Comparison of ENCODE assay signal across 25 cellular contexts in the genomic region with DNA sequence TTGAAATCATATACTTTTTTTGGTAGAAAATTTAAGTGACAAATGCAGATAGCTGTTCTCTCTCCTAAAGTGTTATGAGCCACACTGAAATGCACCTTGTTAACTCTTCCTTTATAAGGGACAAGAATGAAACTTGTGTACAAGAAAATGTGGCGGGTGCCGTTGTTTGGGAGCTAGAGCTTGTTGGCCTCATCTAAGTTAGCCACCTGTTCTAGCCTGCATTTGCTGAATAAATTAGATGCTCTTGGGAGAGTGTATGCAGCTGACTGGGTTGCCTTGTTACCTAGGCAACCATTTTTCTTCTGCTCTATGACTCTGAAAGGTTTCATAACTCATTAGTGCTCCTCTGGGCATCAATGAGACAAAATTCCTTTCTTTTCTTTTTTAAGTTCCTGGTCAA.
DNase-seq lines count a peak whose midpoint lies in the region; ATAC-seq and TF ChIP-seq lines count a peak whose summit lies in the region.
"Had no signal": no experiment of that assay in that cellular context is flagged by ENCODE, and none has a peak within 500 bp of the region (broad histone marks: within the 10 kb centered on the region; RNA-seq: fewer than 3 reads in every experiment).

No MANE protein-coding gene starts in this region.

- no peaks in the 10 kb centered on the region for H3K9me3 ChIP-seq in smooth muscle cell (replicated peaks; ENCODE audit: low read depth)
- H3K9me3 ChIP-seq: BLaER1 treated with 17β-estradiol and CSF1 and Interleukin-3, amounts not matched to agents 10 nM and 100 nM; Caco-2; MG63; prostate gland; SK-N-SH; thoracic aorta; uterus had no signal

- H4K20me1 ChIP-seq in smooth muscle cell (ENCODE audit: low read depth), result no peaks in the 10 kb centered on the region
- H4K20me1 ChIP-seq: BLaER1 treated with 17β-estradiol and CSF1 and Interleukin-3, amounts not matched to agents 10 nM and 100 nM had no signal

- TF ChIP-seq CTCF in choroid plexus epithelial cell (conservative IDR thresholded peaks at IDR 0.05; ENCODE audit: low read depth, low read length), result no peak
- TF ChIP-seq CTCF in smooth muscle cell (IDR thresholded peaks at IDR 0.05; ENCODE audit: borderline replicate concordance, insufficient read depth, poor library complexity, severe bottlenecking), result no peak

- CTCF ChIA-PET in HEK293T (lab: Yijun Ruan, JAX), result no interaction called here

- DNase-seq in COR-L47 (lab: John Stamatoyannopoulos, UW), result peak; percentile 56
- peak in 2 of 3 experiments; percentile 59 to 90 for DNase-seq in NCI-H1417 (lab: John Stamatoyannopoulos, UW)
- peak; percentile 84 for DNase-seq in NCI-H524 treated with DMSO at 0.1 percent for 48 hours (lab: John Stamatoyannopoulos, UW)
- DNase-seq in choroid plexus epithelial cell (ENCODE audit: low read depth), result peak; percentile 14
- DNase-seq in HEK293T (ENCODE audit: extremely low spot score), result no peak
- no peak for DNase-seq in smooth muscle cell (lab: John Stamatoyannopoulos, UW; ENCODE audit: unreplicated experiment)
- DNase-seq in SKM-1 (lab: John Stamatoyannopoulos, UW; ENCODE audit: unreplicated experiment), result no peak
- DNase-seq: activated CD8-positive, alpha-beta memory T cell treated with anti-CD3 and anti-CD28 coated beads for 24 hours; activated effector memory CD4-positive, alpha-beta T cell treated with Interleukin-2 at 50 U/mL for 16 hours; activated naive CD8-positive, alpha-beta T cell treated with anti-CD3 and anti-CD28 coated beads for 36 hours; Caco-2; central memory CD4-positive, alpha-beta T cell; KG1; left ventricle myocardium superior; MG63; NCI-H2029 treated with DMSO at 0.1 percent for 48 hours; NCI-H510A treated with DMSO at 0.1 percent for 48 hours; SK-N-SH; stimulated activated naive CD4-positive, alpha-beta T cell treated with Interleukin-2 at 50 U/mL for 16 hours; T-helper 17 cell; uterus had no signal

- no peak overlapping the region for H3K9ac ChIP-seq in smooth muscle cell (ENCODE audit: low read depth)
- H3K9ac ChIP-seq: BLaER1 treated with 17β-estradiol and CSF1 and Interleukin-3, amounts not matched to agents 10 nM and 100 nM; SK-N-SH had no signal

- peaks cover 23% of the 10 kb centered on the region for H3K27me3 ChIP-seq in smooth muscle cell (ENCODE audit: low read depth)
- H3K27me3 ChIP-seq: BLaER1 treated with 17β-estradiol and CSF1 and Interleukin-3, amounts not matched to agents 10 nM and 100 nM; uterus had no signal

- no peaks in the 10 kb centered on the region for H3K79me2 ChIP-seq in smooth muscle cell (ENCODE audit: low read depth)

- no peak overlapping the region for H2AFZ ChIP-seq in smooth muscle cell (ENCODE audit: low read depth)

- no peaks in the 10 kb centered on the region for H3F3A ChIP-seq in smooth muscle cell (ENCODE audit: low read depth)

- no peak overlapping the region for H3K27ac ChIP-seq in smooth muscle cell (ENCODE audit: low read depth)
- H3K27ac ChIP-seq: BLaER1 treated with 17β-estradiol and CSF1 and Interleukin-3, amounts not matched to agents 10 nM and 100 nM; prostate gland; thoracic aorta; uterus had no signal

- H3K4me3 ChIP-seq in choroid plexus epithelial cell (ENCODE audit: low read depth, low read length) (no peak overlapping the region), smooth muscle cell (no peak overlapping the region)
- H3K4me3 ChIP-seq: BLaER1 treated with 17β-estradiol and CSF1 and Interleukin-3, amounts not matched to agents 10 nM and 100 nM; MG63; prostate gland; thoracic aorta; uterus had no signal

- no peak for ATAC-seq in GM21367 (IDR thresholded peaks at IDR 0.05; ENCODE audit: unreplicated experiment)
- ATAC-seq: left ventricle myocardium superior, T-helper 17 cell had no signal

- POLR2A ChIA-PET in HEK293T (lab: Yijun Ruan, JAX), result no interaction called here

- H3K36me3 ChIP-seq in smooth muscle cell (ENCODE audit: low read depth), result no peaks in the 10 kb centered on the region
- H3K36me3 ChIP-seq: BLaER1 treated with 17β-estradiol and CSF1 and Interleukin-3, amounts not matched to agents 10 nM and 100 nM; MG63; prostate gland; thoracic aorta; uterus had no signal

- H3K4me2 ChIP-seq in smooth muscle cell, result no peak overlapping the region
- H3K4me2 ChIP-seq: BLaER1 treated with 17β-estradiol and CSF1 and Interleukin-3, amounts not matched to agents 10 nM and 100 nM; SK-N-SH had no signal

- 77% methylated on average over 2 of the region's 2 CpGs for WGBS in smooth muscle cell (ENCODE audit: low lambda C conversion rate)

- peaks cover 3% of the 10 kb centered on the region for H3K4me1 ChIP-seq in smooth muscle cell (ENCODE audit: low read depth)
- H3K4me1 ChIP-seq: prostate gland, uterus had no signal

TF ChIP-seq in HEK293T, 16 proteins besides CTCF, POLR2A, EP300 and RAD21:
- TF ChIP-seq L3MBTL2 (conservative IDR thresholded peaks at IDR 0.05), result no peak
- TF ChIP-seq FOXM1 (IDR thresholded peaks at IDR 0.05; ENCODE audit: borderline replicate concordance), result no peak
- TF ChIP-seq FOXA1 (IDR thresholded peaks at IDR 0.05), result no peak
- TF ChIP-seq CTBP1 (IDR thresholded peaks at IDR 0.05; ENCODE audit: borderline replicate concordance), result no peak
- no peak for TF ChIP-seq ZNF384 (IDR thresholded peaks at IDR 0.05)
- TF ChIP-seq, protein P1, sequence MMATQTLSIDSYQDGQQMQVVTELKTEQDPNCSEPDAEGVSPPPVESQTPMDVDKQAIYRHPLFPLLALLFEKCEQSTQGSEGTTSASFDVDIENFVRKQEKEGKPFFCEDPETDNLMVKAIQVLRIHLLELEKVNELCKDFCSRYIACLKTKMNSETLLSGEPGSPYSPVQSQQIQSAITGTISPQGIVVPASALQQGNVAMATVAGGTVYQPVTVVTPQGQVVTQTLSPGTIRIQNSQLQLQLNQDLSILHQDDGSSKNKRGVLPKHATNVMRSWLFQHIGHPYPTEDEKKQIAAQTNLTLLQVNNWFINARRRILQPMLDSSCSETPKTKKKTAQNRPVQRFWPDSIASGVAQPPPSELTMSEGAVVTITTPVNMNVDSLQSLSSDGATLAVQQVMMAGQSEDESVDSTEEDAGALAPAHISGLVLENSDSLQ (IDR thresholded peaks at IDR 0.05), result no peak
- no peak for TF ChIP-seq LEF1 (IDR thresholded peaks at IDR 0.05; ENCODE audit: borderline replicate concordance)
- no peak for TF ChIP-seq FOXK2 (IDR thresholded peaks at IDR 0.05)
- TF ChIP-seq ARNT (IDR thresholded peaks at IDR 0.05), result no peak

Comparison
In these comparisons a context has a peak if more than half of its experiments do, and no peak if none do; other contexts are left out.
1. DNase-seq: peak in COR-L47 (single experiment), NCI-H1417 (2 of 3), NCI-H524 treated with DMSO at 0.1 percent for 48 hours (single experiment) and choroid plexus epithelial cell (single experiment); none in HEK293T (single experiment), smooth muscle cell (single experiment) and SKM-1 (single experiment).